In the genomic region with DNA sequence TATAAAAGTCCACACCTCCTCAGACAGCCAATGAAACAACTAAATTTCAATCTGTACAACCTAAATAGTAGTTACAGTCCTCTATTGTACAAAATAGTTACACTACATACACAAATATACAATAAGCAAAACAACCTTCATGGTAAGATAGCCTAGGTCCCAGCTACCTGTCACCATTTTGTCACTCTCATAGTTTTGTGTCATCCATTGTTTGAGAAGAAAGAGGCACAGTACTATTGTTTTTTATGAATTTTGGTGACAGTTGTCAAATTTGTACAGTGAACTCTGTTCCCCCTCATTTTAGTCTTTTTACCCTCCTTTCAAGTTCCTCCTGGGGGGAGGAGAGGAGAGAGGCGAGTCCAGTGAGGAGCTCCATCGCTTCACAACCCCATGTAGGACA, we compare ENCODE assay signal across 8 cellular contexts.
DNase-seq lines count a peak whose midpoint lies in the region; ATAC-seq, FAIRE-seq and TF ChIP-seq lines count a peak whose summit lies in the region.

No MANE protein-coding gene starts in this region.

- H3K27me3 ChIP-seq in ACC112 (ENCODE audit: insufficient read depth, low read length) = no peaks in the 10 kb centered on the region
- H3K27me3 ChIP-seq in PC-3 (ENCODE audit: low read length) = no peaks in the 10 kb centered on the region
- H3K27me3 ChIP-seq in esophagus squamous epithelium = no peaks in the 10 kb centered on the region
- H3K27me3 ChIP-seq in neural progenitor cell = no peaks in the 10 kb centered on the region

- TF ChIP-seq POLR2A in esophagus squamous epithelium (IDR thresholded peaks at IDR 0.05) (no peak), GM12892 (IDR thresholded peaks at IDR 0.05; ENCODE audit: low read depth, low read length) (no peak)

- POLR2A ChIA-PET in PC-3 (lab: Charles Lee; ENCODE audit: unreplicated experiment) = interaction anchor here (1.5 kb wide), 1 partner anchor 159 kb away, joined by 4 read pairs; no protein-coding TSS in a partner anchor

- no peaks in the 10 kb centered on the region for H3F3A ChIP-seq in PC-3 (ENCODE audit: low read length, unreplicated experiment)
- peaks cover 56% of the 10 kb centered on the region for H3F3A ChIP-seq in neural progenitor cell (ENCODE audit: low read depth)

- no peaks in the 10 kb centered on the region for H3K9me3 ChIP-seq in PC-3 (ENCODE audit: low read length)
- no peaks in the 10 kb centered on the region for H3K9me3 ChIP-seq in esophagus squamous epithelium
- H3K9me3 ChIP-seq in neural progenitor cell (ENCODE audit: low read depth) = no peaks in the 10 kb centered on the region

- peaks cover 29% of the 10 kb centered on the region for H4K20me1 ChIP-seq in PC-3 (ENCODE audit: low read length)
- H4K20me1 ChIP-seq in neural progenitor cell (ENCODE audit: low read depth) = peaks cover 49% of the 10 kb centered on the region

- peaks cover 46% of the 10 kb centered on the region for H3K4me1 Mint-ChIP-seq in neural progenitor cell
- peaks cover 20% of the 10 kb centered on the region for H3K4me1 Mint-ChIP-seq in T-helper 2 cell treated with Interferon-gamma antibody and Interleukin-4, amounts not matched to agents 5 μg/mL and 100 μg/mL, for 36 hours (ENCODE audit: low read depth)

- CTCF ChIA-PET in PC-3 (lab: Charles Lee) = no interaction called here

- DNase-seq in PC-3 = no peak
- no peak for DNase-seq in esophagus squamous epithelium (lab: John Stamatoyannopoulos, UW)
- no peak for DNase-seq in neural progenitor cell (ENCODE audit: low spot score)
- DNase-seq in T-helper 2 cell treated with Interferon-gamma antibody and Interleukin-4, amounts not matched to agents 5 μg/mL and 100 μg/mL, for 36 hours (ENCODE audit: low spot score) = no peak
- DNase-seq in GM12892 (ENCODE audit: insufficient read length) = no peak
- no peak for DNase-seq in ACHN
- DNase-seq in activated gamma-delta T cell (lab: John Stamatoyannopoulos, UW) = no peak

- peaks cover 31% of the 10 kb centered on the region for H3K36me3 Mint-ChIP-seq in neural progenitor cell
- no peaks in the 10 kb centered on the region for H3K36me3 Mint-ChIP-seq in T-helper 2 cell treated with Interferon-gamma antibody and Interleukin-4, amounts not matched to agents 5 μg/mL and 100 μg/mL, for 36 hours (ENCODE audit: low read depth)

- H3K4me3 ChIP-seq in ACC112 (ENCODE audit: low read depth, low read length) (peak overlapping the region; percentile 82), PC-3 (ENCODE audit: low read length) (peak overlapping the region; percentile 100), esophagus squamous epithelium (peak overlapping the region; percentile 51 to 75 (median 70)), neural progenitor cell (peak overlapping the region; percentile 84)

- peak overlapping the region; percentile 83; the same call in 1 of the 2 replicates for H3K27ac ChIP-seq in ACC112 (ENCODE audit: low read depth, low read length)
- peak overlapping the region; percentile 90 for H3K27ac ChIP-seq in PC-3 (ENCODE audit: low read length)
- H3K27ac ChIP-seq in esophagus squamous epithelium = peak overlapping the region in 3 of 4 donors; percentile 89 to 97 (median 94)
- no peak overlapping the region for H3K27ac ChIP-seq in neural progenitor cell

- BruUV-seq in PC-3 (replicated peaks; lab: Mats Ljungman, UMichigan) = no TSS peak

- FAIRE-seq in GM12892 (lab: Jason Lieb, UNC) = no peak

- no peak for TF ChIP-seq CTCF in PC-3 (conservative IDR thresholded peaks at IDR 0.05; ENCODE audit: low read depth, low read length)
- no peak for TF ChIP-seq CTCF in esophagus squamous epithelium (IDR thresholded peaks at IDR 0.05)
- no peak for TF ChIP-seq CTCF in neural progenitor cell (IDR thresholded peaks at IDR 0.05)

- no peaks in the 10 kb centered on the region for H3K9me2 ChIP-seq in PC-3 (replicated peaks; ENCODE audit: low read length)

- H3K4me1 ChIP-seq in ACC112 (ENCODE audit: control insufficient read depth, insufficient read depth, low read length, unreplicated experiment) (peaks cover 26% of the 10 kb centered on the region), PC-3 (ENCODE audit: insufficient read depth, low read length) (peaks cover 22% of the 10 kb centered on the region), esophagus squamous epithelium (peaks cover 6 to 51% (median 7%) of the 10 kb centered on the region in 3 donors), neural progenitor cell (peaks cover 27% of the 10 kb centered on the region)

- H3K27ac Mint-ChIP-seq in neural progenitor cell = no peak overlapping the region
- H3K27ac Mint-ChIP-seq in T-helper 2 cell treated with Interferon-gamma antibody and Interleukin-4, amounts not matched to agents 5 μg/mL and 100 μg/mL, for 36 hours = no peak overlapping the region

- intact Hi-C loops in PC-3 (cut with micrococcal nuclease) (loop anchor here (2.0 kb wide), 2 partner anchors 69 to 291 kb away; no protein-coding TSS in a partner anchor), esophagus squamous epithelium (cut with DNase I) (no loop called here)

- H3K9me3 Mint-ChIP-seq in neural progenitor cell = no peaks in the 10 kb centered on the region
- no peaks in the 10 kb centered on the region for H3K9me3 Mint-ChIP-seq in T-helper 2 cell treated with Interferon-gamma antibody and Interleukin-4, amounts not matched to agents 5 μg/mL and 100 μg/mL, for 36 hours

- H2AFZ ChIP-seq in ACC112 (ENCODE audit: low read length, unreplicated experiment) (no peak overlapping the region), PC-3 (ENCODE audit: low read length) (no peak overlapping the region), neural progenitor cell (replicated peaks) (no peak overlapping the region)

- H3K79me2 ChIP-seq in ACC112 (ENCODE audit: control insufficient read depth, insufficient read depth, low read length, unreplicated experiment) (peaks cover 22% of the 10 kb centered on the region), PC-3 (ENCODE audit: low read length) (peaks cover 37% of the 10 kb centered on the region), neural progenitor cell (ENCODE audit: low read depth) (peaks cover 53% of the 10 kb centered on the region)

- in situ Hi-C loops in ACHN (cut with HindIII; ENCODE audit: low pct_ligation_motif_present, low pct_unique_long_range_greater_than_20kb, low sequenced_read_pairs) = no loop called here

- 80% methylated on average over 2 of the region's 2 CpGs; no CpG with 5 or more reads in 1 of the 2 donors for WGBS in esophagus squamous epithelium, 2 donors

- H3K4me3 Mint-ChIP-seq in neural progenitor cell = peak overlapping the region; percentile 98
- no peak overlapping the region for H3K4me3 Mint-ChIP-seq in T-helper 2 cell treated with Interferon-gamma antibody and Interleukin-4, amounts not matched to agents 5 μg/mL and 100 μg/mL, for 36 hours

- no peak for ATAC-seq in PC-3

- H3K4me2 ChIP-seq in PC-3 (ENCODE audit: low read length) (peak overlapping the region; percentile 83), neural progenitor cell (peak overlapping the region; percentile 97)

- H3K9ac ChIP-seq in PC-3 (ENCODE audit: low read length) (peak overlapping the region; percentile 100), neural progenitor cell (no peak overlapping the region)

- peaks cover 2% of the 10 kb centered on the region for H3K27me3 Mint-ChIP-seq in neural progenitor cell (ENCODE audit: insufficient read depth, low read depth)
- H3K27me3 Mint-ChIP-seq in T-helper 2 cell treated with Interferon-gamma antibody and Interleukin-4, amounts not matched to agents 5 μg/mL and 100 μg/mL, for 36 hours (ENCODE audit: low read depth) = peaks cover 64% of the 10 kb centered on the region

- peaks cover 17% of the 10 kb centered on the region for H3K36me3 ChIP-seq in ACC112 (ENCODE audit: insufficient read depth, low read length)
- H3K36me3 ChIP-seq in PC-3 (ENCODE audit: low read depth, low read length) = peaks cover 30% of the 10 kb centered on the region
- peaks cover 0 to 23% (median 5%) of the 10 kb centered on the region in 3 donors for H3K36me3 ChIP-seq in esophagus squamous epithelium
- H3K36me3 ChIP-seq in neural progenitor cell = peaks cover 14% of the 10 kb centered on the region
